13 cellular contexts compared by ENCODE assay signal in genomic region chr2:202031261-202031986, GRCh38. TPM values are rescaled to one million over a fixed set of nuclear protein-coding genes. Genes with fewer than 3 reads are reported as not detected.
A peak's percentile ranks its signal among the peaks of the same experiment; 100 is the strongest.
DNase-seq lines count a peak whose midpoint lies in the region; ATAC-seq and TF ChIP-seq lines count a peak whose summit lies in the region.
"Had no signal": no experiment of that assay in that cellular context is flagged by ENCODE, and none has a peak within 500 bp of the region (broad histone marks: within the 10 kb centered on the region; RNA-seq: fewer than 3 reads in every experiment).

No MANE protein-coding gene starts in this region.

- no peak for ATAC-seq in CD4-positive, CD25-positive, alpha-beta regulatory T cell (ENCODE audit: low read depth in 2 of 2)
- ATAC-seq in HG02642 (IDR thresholded peaks at IDR 0.05; ENCODE audit: poor library complexity, unreplicated experiment), result no peak
- ATAC-seq in HG03139 (IDR thresholded peaks at IDR 0.05; ENCODE audit: unreplicated experiment), result no peak
- ATAC-seq in GM21737 (IDR thresholded peaks at IDR 0.05; ENCODE audit: unreplicated experiment), result no peak

- H3K9ac ChIP-seq in Karpas-422 (ENCODE audit: low read length) (no peak overlapping the region; the same call in 1 of the 2 replicates), endodermal cell (ENCODE audit: extremely low read depth, low read length, poor library complexity, severe bottlenecking) (no peak overlapping the region), neural progenitor cell (no peak overlapping the region)

- TF ChIP-seq CTCF in endodermal cell (conservative IDR thresholded peaks at IDR 0.05) (no peak), neural progenitor cell (IDR thresholded peaks at IDR 0.05) (no peak)

- peak overlapping the region; percentile 52 to 90 (median 87) for H3K4me3 Mint-ChIP-seq in CD4-positive, CD25-positive, alpha-beta regulatory T cell
- H3K4me3 Mint-ChIP-seq in endodermal cell (no peak overlapping the region), neural progenitor cell (peak overlapping the region; percentile 99)

- H3K4me2 ChIP-seq in Karpas-422 (ENCODE audit: low read depth, low read length, poor library complexity, severe bottlenecking), result peak overlapping the region; percentile 78
- H3K4me2 ChIP-seq in neural progenitor cell, result peak overlapping the region; percentile 83

- H2AFZ ChIP-seq in Karpas-422 (ENCODE audit: low read length), result no peak overlapping the region
- no peak overlapping the region for H2AFZ ChIP-seq in neural progenitor cell (replicated peaks)

- H3K36me3 ChIP-seq in CD4-positive, CD25-positive, alpha-beta regulatory T cell (ENCODE audit: control insufficient read depth, insufficient read depth, low read length), result no peaks in the 10 kb centered on the region
- H3K36me3 ChIP-seq in Karpas-422 (ENCODE audit: insufficient read depth, low read length) (no peaks in the 10 kb centered on the region), endodermal cell (ENCODE audit: control insufficient read depth, insufficient read depth, low read length) (peaks cover 19% of the 10 kb centered on the region), neural progenitor cell (no peaks in the 10 kb centered on the region)

- H3K4me3 ChIP-seq in CD4-positive, CD25-positive, alpha-beta regulatory T cell (ENCODE audit: low read depth, low read length), result no peak overlapping the region
- H3K4me3 ChIP-seq in Karpas-422 (ENCODE audit: low read length) (no peak overlapping the region), endodermal cell (ENCODE audit: low read length) (peak overlapping the region; percentile 96), neural progenitor cell (peak overlapping the region; percentile 93)

- no peaks in the 10 kb centered on the region for H3K9me3 Mint-ChIP-seq in CD4-positive, CD25-positive, alpha-beta regulatory T cell
- H3K9me3 Mint-ChIP-seq in endodermal cell (no peaks in the 10 kb centered on the region), neural progenitor cell (no peaks in the 10 kb centered on the region)
- H3K9me3 Mint-ChIP-seq: memory B cell had no signal

- H3K4me1 Mint-ChIP-seq in CD4-positive, CD25-positive, alpha-beta regulatory T cell, result peaks cover 0 to 19% (median 12%) of the 10 kb centered on the region in 4 donors
- H3K4me1 Mint-ChIP-seq in endodermal cell, result peaks cover 18% of the 10 kb centered on the region
- H3K4me1 Mint-ChIP-seq in neural progenitor cell, result peaks cover 25% of the 10 kb centered on the region

- H3F3A ChIP-seq in neural progenitor cell (ENCODE audit: low read depth), result peaks cover 46% of the 10 kb centered on the region

- no peaks in the 10 kb centered on the region for H3K9me3 ChIP-seq in CD4-positive, CD25-positive, alpha-beta regulatory T cell (ENCODE audit: control insufficient read depth in 2 of 2, low read length in 2 of 2)
- H3K9me3 ChIP-seq in Karpas-422 (ENCODE audit: low read length) (no peaks in the 10 kb centered on the region), endodermal cell (ENCODE audit: control insufficient read depth, low read length) (no peaks in the 10 kb centered on the region), neural progenitor cell (ENCODE audit: low read depth) (no peaks in the 10 kb centered on the region)

- H3K27ac Mint-ChIP-seq in CD4-positive, CD25-positive, alpha-beta regulatory T cell, result no peak overlapping the region
- H3K27ac Mint-ChIP-seq in endodermal cell (peak overlapping the region; percentile 99), neural progenitor cell (peak overlapping the region; percentile 100)
- H3K27ac Mint-ChIP-seq: memory B cell had no signal

- H3K27ac ChIP-seq in CD4-positive, CD25-positive, alpha-beta regulatory T cell (ENCODE audit: insufficient read depth, low read length, poor library complexity, severe bottlenecking), result no peak overlapping the region
- H3K27ac ChIP-seq in Karpas-422 (ENCODE audit: low read length) (no peak overlapping the region), endodermal cell (ENCODE audit: low read depth, low read length) (no peak overlapping the region), neural progenitor cell (no peak overlapping the region)

- H4K20me1 ChIP-seq in Karpas-422 (ENCODE audit: insufficient read depth, low read depth, low read length), result no peaks in the 10 kb centered on the region; the same call in 1 of the 2 replicates
- H4K20me1 ChIP-seq in neural progenitor cell (ENCODE audit: low read depth), result peaks cover 24% of the 10 kb centered on the region

- DNase-seq in CD4-positive, CD25-positive, alpha-beta regulatory T cell, result no peak
- DNase-seq in Karpas-422 (no peak), endodermal cell (no peak), neural progenitor cell (ENCODE audit: low spot score) (no peak), HuH-7 (ENCODE audit: low spot score) (no peak)
- DNase-seq: Calu3, cerebellar nuclear complex, NCI-H146 had no signal

- H3K79me2 ChIP-seq in Karpas-422 (ENCODE audit: low read length) (no peaks in the 10 kb centered on the region), neural progenitor cell (ENCODE audit: low read depth) (peaks cover 51% of the 10 kb centered on the region)

- no peaks in the 10 kb centered on the region for H3K9me2 ChIP-seq in Karpas-422 (replicated peaks; ENCODE audit: insufficient read depth, low read length)

- peaks cover 54% of the 10 kb centered on the region for H3K27me3 Mint-ChIP-seq in CD4-positive, CD25-positive, alpha-beta regulatory T cell
- H3K27me3 Mint-ChIP-seq in endodermal cell (ENCODE audit: insufficient read depth), result peaks cover 35% of the 10 kb centered on the region
- H3K27me3 Mint-ChIP-seq in neural progenitor cell (ENCODE audit: insufficient read depth, low read depth), result peaks cover 2% of the 10 kb centered on the region

- peaks cover 8% of the 10 kb centered on the region for H3K27me3 ChIP-seq in CD4-positive, CD25-positive, alpha-beta regulatory T cell (ENCODE audit: control insufficient read depth, insufficient read depth, low read length)
- H3K27me3 ChIP-seq in Karpas-422 (ENCODE audit: low read length), result no peaks in the 10 kb centered on the region
- no peaks in the 10 kb centered on the region for H3K27me3 ChIP-seq in endodermal cell (ENCODE audit: control insufficient read depth, insufficient read depth, low read length, poor library complexity, severe bottlenecking)
- no peaks in the 10 kb centered on the region for H3K27me3 ChIP-seq in neural progenitor cell

- peaks cover 27% of the 10 kb centered on the region for H3K4me1 ChIP-seq in CD4-positive, CD25-positive, alpha-beta regulatory T cell (ENCODE audit: control insufficient read depth, insufficient read depth, low read length, poor library complexity, severe bottlenecking)
- H3K4me1 ChIP-seq in Karpas-422 (ENCODE audit: low read length) (peaks cover 21% of the 10 kb centered on the region), endodermal cell (ENCODE audit: control insufficient read depth, insufficient read depth, low read length) (peaks cover 3% of the 10 kb centered on the region), neural progenitor cell (peaks cover 18% of the 10 kb centered on the region)

- no peaks in the 10 kb centered on the region for H3K36me3 Mint-ChIP-seq in CD4-positive, CD25-positive, alpha-beta regulatory T cell
- H3K36me3 Mint-ChIP-seq in endodermal cell (ENCODE audit: low read depth) (peaks cover 3% of the 10 kb centered on the region), neural progenitor cell (no peaks in the 10 kb centered on the region)
- H3K36me3 Mint-ChIP-seq: memory B cell had no signal

- 14 to 39% methylated on average over 1 to 4 of the region's 5 CpGs for WGBS in endodermal cell (ENCODE audit: insufficient coverage in 1 of 2, insufficient read length in 1 of 2), 2 experiments

RNA-seq across cellular contexts. Expression of gene FZD7, which starts 2.2 kb away (rescaled TPM):
- 0.42 TPM for total RNA-seq in CD4-positive, CD25-positive, alpha-beta regulatory T cell
- polyA plus RNA-seq in CD4-positive, CD25-positive, alpha-beta regulatory T cell, result under 1 TPM in 1 of 4 donors, not detected in 3; 0.09 TPM
- total RNA-seq in Karpas-422 (2014; rRNA removed; shearing (Covaris generic); ENCODE audit: low replicate concordance), result 9.2 and 10.2 TPM in 2 replicates
- 100 to 1,000 TPM; 193 to 266 TPM for total RNA-seq in endodermal cell
- polyA plus RNA-seq in endodermal cell (2013, experiment 1 of 2), result 133 TPM
- 134 TPM for polyA plus RNA-seq in endodermal cell (2013, experiment 2 of 2)
- total RNA-seq in neural progenitor cell (ENCODE audit: low replicate concordance), result 79.4 and 106 TPM in 2 replicates

RNA-seq across cellular contexts. Expression of gene KIAA2012, which starts 41.6 kb away (rescaled TPM):
- total RNA-seq in CD4-positive, CD25-positive, alpha-beta regulatory T cell, result not detected
- not detected for polyA plus RNA-seq in CD4-positive, CD25-positive, alpha-beta regulatory T cell
- 0.29 and 0.89 TPM in 2 replicates for total RNA-seq in Karpas-422 (2014; rRNA removed; shearing (Covaris generic); ENCODE audit: low replicate concordance)
- total RNA-seq in endodermal cell (1 to 10 TPM in 1 of 2 donors, under 1 TPM in 1; 0.62 to 1.0 TPM), neural progenitor cell (ENCODE audit: low replicate concordance) (not detected in 2 replicates)
- polyA plus RNA-seq in endodermal cell (2013, experiment 1 of 2), result 0.43 TPM
- polyA plus RNA-seq in endodermal cell (2013, experiment 2 of 2), result 0.33 TPM
- total RNA-seq: Calu3; T-helper 2 cell treated with Interferon-gamma antibody and Interleukin-4, amounts not matched to agents 100 ng/mL and 5 ng/mL, for 36 hours had no signal

Comparison
In these comparisons a context has a peak if more than half of its experiments do, and no peak if none do; other contexts are left out.
1. H3K4me3 ChIP-seq: peak in endodermal cell (single experiment) and neural progenitor cell (single experiment); none in CD4-positive, CD25-positive, alpha-beta regulatory T cell (single experiment) and Karpas-422 (single experiment).
2. H3K27ac Mint-ChIP-seq: peak in endodermal cell (single experiment) and neural progenitor cell (single experiment); none in CD4-positive, CD25-positive, alpha-beta regulatory T cell (0 of 3).